In genomic region chr5:157520911-157521703, GRCh38 we compare ENCODE assay signal across 11 cellular contexts. TPM values are rescaled to one million over a fixed set of nuclear protein-coding genes. Genes with fewer than 3 reads are reported as not detected.
DNase-seq lines count a peak whose midpoint lies in the region; ATAC-seq and TF ChIP-seq lines count a peak whose summit lies in the region.
"Had no signal": no experiment of that assay in that cellular context is flagged by ENCODE, and none has a peak within 500 bp of the region (broad histone marks: within the 10 kb centered on the region; RNA-seq: fewer than 3 reads in every experiment).

No MANE protein-coding gene starts in this region.

- POLR2A ChIA-PET in RWPE1 (lab: Yijun Ruan, JAX; ENCODE audit: low non-redundant PET): no interaction called here

- H3K4me1 Mint-ChIP-seq in naive B cell: peaks cover 50 to 84% (median 61%) of the 10 kb centered on the region in 3 donors
- H3K4me1 Mint-ChIP-seq in activated T-helper 2 cell treated with anti-CD3 and anti-CD28 coated beads, Interferon-gamma antibody, Interleukin-2, Interleukin-4, amounts not matched to agents 10 μg/mL and 5 μg/mL and 100 μg/mL, durations not matched to agents 14 hours and 24 hours and 36 hours (ENCODE audit: low read depth): peaks cover 54% of the 10 kb centered on the region

- H3K36me3 Mint-ChIP-seq in naive B cell: peaks cover 9 to 22% of the 10 kb centered on the region in 2 donors
- H3K36me3 Mint-ChIP-seq in activated T-helper 2 cell treated with anti-CD3 and anti-CD28 coated beads, Interferon-gamma antibody, Interleukin-2, Interleukin-4, amounts not matched to agents 10 μg/mL and 5 μg/mL and 100 μg/mL, durations not matched to agents 14 hours and 24 hours and 36 hours (ENCODE audit: low read depth): peaks cover 93% of the 10 kb centered on the region
- H3K36me3 Mint-ChIP-seq: type B pancreatic cell had no signal

- H3K27me3 Mint-ChIP-seq in naive B cell: no peaks in the 10 kb centered on the region
- no peaks in the 10 kb centered on the region for H3K27me3 Mint-ChIP-seq in activated T-helper 2 cell treated with anti-CD3 and anti-CD28 coated beads, Interferon-gamma antibody, Interleukin-2, Interleukin-4, amounts not matched to agents 10 μg/mL and 5 μg/mL and 100 μg/mL, durations not matched to agents 14 hours and 24 hours and 36 hours (ENCODE audit: low read depth)

- intact Hi-C loops in activated T-helper 2 cell treated with anti-CD3 and anti-CD28 coated beads, Interferon-gamma antibody, Interleukin-2, Interleukin-4, amounts not matched to agents 10 μg/mL and 5 μg/mL and 100 μg/mL, durations not matched to agents 14 hours and 24 hours and 36 hours (cut with micrococcal nuclease): no loop called here

- no peaks in the 10 kb centered on the region for H3K9me3 Mint-ChIP-seq in naive B cell
- H3K9me3 Mint-ChIP-seq in activated T-helper 2 cell treated with anti-CD3 and anti-CD28 coated beads, Interferon-gamma antibody, Interleukin-2, Interleukin-4, amounts not matched to agents 10 μg/mL and 5 μg/mL and 100 μg/mL, durations not matched to agents 14 hours and 24 hours and 36 hours: no peaks in the 10 kb centered on the region
- H3K9me3 Mint-ChIP-seq: type B pancreatic cell had no signal

- peak overlapping the region; percentile 76 to 97 (median 92) for H3K27ac Mint-ChIP-seq in naive B cell
- no peak overlapping the region for H3K27ac Mint-ChIP-seq in activated T-helper 2 cell treated with anti-CD3 and anti-CD28 coated beads, Interferon-gamma antibody, Interleukin-2, Interleukin-4, amounts not matched to agents 10 μg/mL and 5 μg/mL and 100 μg/mL, durations not matched to agents 14 hours and 24 hours and 36 hours
- H3K27ac Mint-ChIP-seq: type B pancreatic cell had no signal

- ATAC-seq in naive B cell (ENCODE audit: low read depth in 2 of 2): no peak

- H3K4me3 Mint-ChIP-seq in naive B cell: peak overlapping the region in 3 of 8 donors; percentile 29 to 77 (median 62)
- H3K4me3 Mint-ChIP-seq in activated T-helper 2 cell treated with anti-CD3 and anti-CD28 coated beads, Interferon-gamma antibody, Interleukin-2, Interleukin-4, amounts not matched to agents 10 μg/mL and 5 μg/mL and 100 μg/mL, durations not matched to agents 14 hours and 24 hours and 36 hours (ENCODE audit: low read depth): no peak overlapping the region
- H3K4me3 Mint-ChIP-seq: type B pancreatic cell had no signal

- DNase-seq in Daoy (ENCODE audit: low read depth) (peak; percentile 41), RWPE1 (ENCODE audit: low spot score) (peak; percentile 25), fibroblast of peridontal ligament (ENCODE audit: extremely low read depth) (peak; percentile 67), naive B cell (no peak), NCI-H2171 (lab: John Stamatoyannopoulos, UW) (no peak)
- DNase-seq in activated T-cell treated with anti-CD3 and anti-CD28 coated beads, Interleukin-2, amount 50 U/mL, for 1 hour: no peak
- DNase-seq in stimulated activated CD4-positive, alpha-beta T cell treated with anti-CD3 and anti-CD28 coated beads, Interleukin-4, amount 100 ng/mL, for 4 hours: no peak
- no peak for DNase-seq in activated T-helper 2 cell treated with anti-CD3 and anti-CD28 coated beads, Interferon-gamma antibody, Interleukin-2, Interleukin-4, amounts not matched to agents 10 μg/mL and 5 μg/mL and 100 μg/mL, durations not matched to agents 14 hours and 24 hours and 36 hours (ENCODE audit: low spot score)
- DNase-seq: NCI-H446 had no signal

- TF ChIP-seq CTCF in RWPE1 (conservative IDR thresholded peaks at IDR 0.05; ENCODE audit: low read depth): no peak

- CTCF ChIA-PET in RWPE1 (lab: Yijun Ruan, JAX): interaction anchor here (0.7 kb wide), 1 partner anchor 130 kb away, joined by 3 read pairs; no protein-coding TSS in a partner anchor

- H3K27ac ChIP-seq in RWPE1: no peak overlapping the region
- H3K27ac ChIP-seq: epithelial cell of prostate had no signal

RNA-seq across cellular contexts. Expression of gene ADAM19, which starts 54.5 kb away (rescaled TPM):
- 28.9 and 30.8 TPM in 2 replicates for total RNA-seq in Daoy (2014; rRNA removed; shearing (Covaris generic))
- 10 to 100 TPM in 5 of 6 donors, 1 to 10 TPM in 1; 6.3 to 75.5 (median 43.4) TPM for polyA plus RNA-seq in naive B cell (ENCODE audit: low read depth in 6 of 6)
- 229 and 237 TPM in 2 replicates for total RNA-seq in activated T-helper 2 cell treated with anti-CD3 and anti-CD28 coated beads, Interferon-gamma antibody, Interleukin-2, Interleukin-4, amounts not matched to agents 10 μg/mL and 5 μg/mL and 100 μg/mL, durations not matched to agents 14 hours and 24 hours and 36 hours

Comparison
In these comparisons a context has a peak if more than half of its experiments do, and no peak if none do; other contexts are left out.
1. DNase-seq: peak in Daoy (single experiment), RWPE1 (single experiment) and fibroblast of peridontal ligament (single experiment); none in naive B cell (single experiment), activated T-cell treated with anti-CD3 and anti-CD28 coated beads, Interleukin-2, amount 50 U/mL, for 1 hour (single experiment), NCI-H2171 (single experiment), stimulated activated CD4-positive, alpha-beta T cell treated with anti-CD3 and anti-CD28 coated beads, Interleukin-4, amount 100 ng/mL, for 4 hours (0 of 2) and activated T-helper 2 cell treated with anti-CD3 and anti-CD28 coated beads, Interferon-gamma antibody, Interleukin-2, Interleukin-4, amounts not matched to agents 10 μg/mL and 5 μg/mL and 100 μg/mL, durations not matched to agents 14 hours and 24 hours and 36 hours (single experiment).